8 cellular contexts compared by ENCODE assay signal in genomic region chr7:116138202-116138801, GRCh38.
DNase-seq lines count a peak whose midpoint lies in the region; ATAC-seq and TF ChIP-seq lines count a peak whose summit lies in the region.

No MANE protein-coding gene starts in this region.

- no peaks in the 10 kb centered on the region for H3K79me2 ChIP-seq in osteoblast (ENCODE audit: insufficient read depth, low read length)

- no peak overlapping the region for H3K4me3 Mint-ChIP-seq in T-cell

- POLR2A ChIA-PET in T-cell (lab: Charles Lee): interaction anchor here in 1 of 2 donors (0.7 kb wide), 1 partner anchor 755 kb away, joined by 3 read pairs; no protein-coding TSS in a partner anchor

- H3K27ac Mint-ChIP-seq in T-cell: no peak overlapping the region

- no peak overlapping the region for H2AFZ ChIP-seq in osteoblast (ENCODE audit: low read length)

- H3K27ac ChIP-seq in osteoblast (ENCODE audit: low read depth, low read length): no peak overlapping the region

- H3K4me3 ChIP-seq in BE2C (ENCODE audit: low read depth, low read length) (no peak overlapping the region), osteoblast (ENCODE audit: insufficient read depth, low read length) (no peak overlapping the region)

- H3K27me3 ChIP-seq in BE2C: no peaks in the 10 kb centered on the region
- H3K27me3 ChIP-seq in osteoblast (ENCODE audit: insufficient read depth, low read length): no peaks in the 10 kb centered on the region

- no peaks in the 10 kb centered on the region for H3K36me3 Mint-ChIP-seq in T-cell

- in situ Hi-C loops in GM13977 (cut with MboI; ENCODE audit: low pct_unique_long_range_greater_than_20kb, low sequenced_read_pairs, unreplicated experiment): loop anchor here (25.0 kb wide), 1 partner anchor 99 kb away; no protein-coding TSS in a partner anchor

- TF ChIP-seq CTCF in BE2C (IDR thresholded peaks at IDR 0.05; ENCODE audit: low read depth, low read length): peak; percentile 86
- peak; percentile 67 for TF ChIP-seq CTCF in GM13977 (IDR thresholded peaks at IDR 0.05; ENCODE audit: extremely low read depth, insufficient read depth, missing control alignments)
- peak; percentile 80 for TF ChIP-seq CTCF in osteoblast (IDR thresholded peaks at IDR 0.05; ENCODE audit: extremely low read depth, low read depth, low read length)

- CTCF ChIA-PET in T-cell (lab: Charles Lee): interaction anchor here (0.6 to 1.5 kb wide), 18 partner anchors 14 to 1022 kb away, joined by 3 to 9 read pairs (median 3); no protein-coding TSS in a partner anchor

- ATAC-seq in HG02678 (IDR thresholded peaks at IDR 0.05; ENCODE audit: unreplicated experiment): peak; percentile 98
- peak; percentile 66 to 81 (median 73) for ATAC-seq in T-cell (replicated peaks in 1 of 4)

- H3K9me3 Mint-ChIP-seq in T-cell: no peaks in the 10 kb centered on the region

- H3K36me3 ChIP-seq in BE2C (no peaks in the 10 kb centered on the region), osteoblast (ENCODE audit: insufficient read depth, low read length) (no peaks in the 10 kb centered on the region)

- no peak overlapping the region for H3K4me2 ChIP-seq in osteoblast (ENCODE audit: insufficient read depth, low read length)

- peaks cover 8 to 11% (median 8%) of the 10 kb centered on the region in 3 donors for H3K4me1 Mint-ChIP-seq in T-cell

- no peaks in the 10 kb centered on the region for H3K4me1 ChIP-seq in BE2C
- no peaks in the 10 kb centered on the region for H3K4me1 ChIP-seq in osteoblast (ENCODE audit: insufficient read depth, low read length)

- DNase-seq in BE2C (peak; percentile 15), GM13977 (ENCODE audit: low spot score) (peak; percentile 36), NAMALWA (ENCODE audit: low spot score) (peak; percentile 85), T-cell (peak in 8 of 34 experiments; percentile 1 to 19 (median 8)), fibroblast of the conjunctiva (ENCODE audit: low read depth) (peak; percentile 70), osteoblast (ENCODE audit: insufficient read length, low spot score, missing footprints) (peak; percentile 68), cerebellar nuclear complex (lab: John Stamatoyannopoulos, UW) (no peak)

- no peaks in the 10 kb centered on the region for H3K9me3 ChIP-seq in BE2C
- H3K9me3 ChIP-seq in osteoblast (ENCODE audit: low read depth, low read length): no peaks in the 10 kb centered on the region

- no peaks in the 10 kb centered on the region for H3K27me3 Mint-ChIP-seq in T-cell

- no peaks in the 10 kb centered on the region for H4K20me1 ChIP-seq in osteoblast (ENCODE audit: insufficient read depth, low read length)

Comparison
In these comparisons a context has a peak if more than half of its experiments do, and no peak if none do; other contexts are left out.
1. DNase-seq: peak in BE2C (single experiment), GM13977 (single experiment), NAMALWA (single experiment), fibroblast of the conjunctiva (single experiment) and osteoblast (single experiment); none in cerebellar nuclear complex (0 of 2).
2. Peak in every context shown above with its lines, with median percentiles within 50 percentile points of each other: CTCF ChIP-seq.